In genomic region chr18:26655010-26655613, GRCh38 we compare ENCODE assay signal across 9 cellular contexts.
DNase-seq lines count a peak whose midpoint lies in the region; ATAC-seq and TF ChIP-seq lines count a peak whose summit lies in the region.
"Had no signal": no experiment of that assay in that cellular context is flagged by ENCODE, and none has a peak within 500 bp of the region (broad histone marks: within the 10 kb centered on the region; RNA-seq: fewer than 3 reads in every experiment).

No MANE protein-coding gene starts in this region.

- ATAC-seq in GM19328 (IDR thresholded peaks at IDR 0.05; ENCODE audit: unreplicated experiment) (no peak), GM19455 (IDR thresholded peaks at IDR 0.05; ENCODE audit: unreplicated experiment) (no peak)

- H3K4me1 Mint-ChIP-seq in neural crest cell (peaks cover 55% of the 10 kb centered on the region), immature natural killer cell (peaks cover 7% of the 10 kb centered on the region in 2 donors)

- H3K27me3 Mint-ChIP-seq in neural crest cell (ENCODE audit: low read depth): peaks cover 2% of the 10 kb centered on the region
- H3K27me3 Mint-ChIP-seq in immature natural killer cell (ENCODE audit: low read depth in 3 of 3): peaks cover 9 to 46% (median 23%) of the 10 kb centered on the region in 3 donors

- H3K36me3 Mint-ChIP-seq in neural crest cell (ENCODE audit: low read depth) (no peaks in the 10 kb centered on the region), immature natural killer cell (peaks cover 0 to 10% (median 0%) of the 10 kb centered on the region in 3 donors)

- H3K4me3 ChIP-seq in AG10803 (ENCODE audit: low read length): no peak overlapping the region
- peak overlapping the region; percentile 74 for H3K4me3 ChIP-seq in epithelial cell of proximal tubule (ENCODE audit: low read depth, low read length)

- TF ChIP-seq CTCF in AG10803 (conservative IDR thresholded peaks at IDR 0.05; ENCODE audit: low read length) (no peak), epithelial cell of proximal tubule (conservative IDR thresholded peaks at IDR 0.05; ENCODE audit: low read depth, low read length) (no peak), neural crest cell (conservative IDR thresholded peaks at IDR 0.05) (no peak)

- DNase-seq in AG10803 (ENCODE audit: low read depth) (peak; percentile 7), NCI-H69 (lab: John Stamatoyannopoulos, UW) (peak; percentile 53), epithelial cell of proximal tubule (ENCODE audit: low read depth) (no peak), neural crest cell (ENCODE audit: low read depth, low spot score) (peak; percentile 9), immature natural killer cell (no peak), NCI-H2107 treated with DMSO at 0.1 percent for 48 hours (lab: John Stamatoyannopoulos, UW; ENCODE audit: unreplicated experiment) (no peak)
- DNase-seq: OCI-M1 had no signal

- H3K27ac Mint-ChIP-seq in neural crest cell (ENCODE audit: unreplicated experiment) (no peak overlapping the region), immature natural killer cell (no peak overlapping the region)

- no peaks in the 10 kb centered on the region for H3K9me3 Mint-ChIP-seq in neural crest cell
- H3K9me3 Mint-ChIP-seq in immature natural killer cell: peaks cover 0 to 14% (median 0%) of the 10 kb centered on the region in 6 donors

- peak overlapping the region; percentile 86 for H3K4me3 Mint-ChIP-seq in neural crest cell
- H3K4me3 Mint-ChIP-seq in immature natural killer cell: peak overlapping the region in 2 of 5 donors; percentile 26 to 49

Comparison
In these comparisons a context has a peak if more than half of its experiments do, and no peak if none do; other contexts are left out.
1. DNase-seq: peak in AG10803 (single experiment), NCI-H69 (single experiment) and neural crest cell (single experiment); none in epithelial cell of proximal tubule (single experiment), immature natural killer cell (0 of 3) and NCI-H2107 treated with DMSO at 0.1 percent for 48 hours (single experiment).